11 cellular contexts compared by ENCODE assay signal in the genomic region with DNA sequence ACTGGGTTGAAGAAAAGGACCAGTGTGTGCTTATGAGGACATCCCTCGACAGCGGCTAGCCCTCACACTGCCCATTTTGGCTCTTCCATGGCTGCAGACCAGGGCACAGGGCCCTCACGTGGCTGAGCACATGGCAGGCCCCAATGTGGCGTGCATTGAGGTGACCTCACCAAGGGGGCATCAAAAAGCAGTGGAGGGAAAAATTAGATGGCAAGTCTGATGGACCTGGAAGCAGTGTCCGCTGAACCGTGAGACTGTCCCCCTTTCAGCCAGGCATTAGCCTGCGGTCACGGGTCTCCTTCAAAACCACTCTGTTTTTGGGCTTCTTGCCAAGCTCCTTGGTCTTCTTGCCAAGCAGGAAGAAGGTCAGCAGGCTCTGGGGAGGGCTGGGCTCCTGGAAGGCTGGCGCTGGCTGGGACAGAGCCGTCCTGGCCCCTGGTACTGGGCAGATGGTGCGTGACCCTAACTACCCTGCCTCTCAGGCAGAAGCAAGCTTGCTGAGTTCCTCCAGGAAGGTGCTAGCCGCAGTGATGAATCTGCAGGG. TPM values are rescaled to one million over a fixed set of nuclear protein-coding genes. Genes with fewer than 3 reads are reported as not detected.
A peak's percentile ranks its signal among the peaks of the same experiment; 100 is the strongest.
DNase-seq lines count a peak whose midpoint lies in the region; ATAC-seq lines count a peak whose summit lies in the region.
"Had no signal": no experiment of that assay in that cellular context is flagged by ENCODE, and none has a peak within 500 bp of the region (broad histone marks: within the 10 kb centered on the region; RNA-seq: fewer than 3 reads in every experiment).

No MANE protein-coding gene starts in this region.

- H3K27ac ChIP-seq in BLaER1 treated with 17β-estradiol and CSF1 and Interleukin-3, amounts not matched to agents 10 nM and 100 nM: no peak overlapping the region

- no peaks in the 10 kb centered on the region; a peak in 1 of 22 replicates for H3K27me3 ChIP-seq in BLaER1 treated with 17β-estradiol and CSF1 and Interleukin-3, amounts not matched to agents 10 nM and 100 nM

- no peaks in the 10 kb centered on the region for H4K20me1 ChIP-seq in BLaER1 treated with 17β-estradiol and CSF1 and Interleukin-3, amounts not matched to agents 10 nM and 100 nM

- DNase-seq in NCI-H2196 treated with DMSO at 0.1 percent for 48 hours (lab: John Stamatoyannopoulos, UW; ENCODE audit: unreplicated experiment) (peak; percentile 83), myocyte (ENCODE audit: low read depth) (peak; percentile 63), MV-4-11 (lab: John Stamatoyannopoulos, UW) (no peak)
- DNase-seq: activated naive CD4-positive, alpha-beta T cell treated with anti-CD3 and anti-CD28 coated beads, Interleukin-2, amount 10 ng/mL, durations not matched to agents 7 days and 5 days; CD4-positive, CD25-positive, alpha-beta regulatory T cell; glutamatergic neuron had no signal

- peak overlapping the region in 9 of 11 experiments; percentile 2 to 52 (median 24); a peak in 12 of 22 replicates for H3K4me2 ChIP-seq in BLaER1 treated with 17β-estradiol and CSF1 and Interleukin-3, amounts not matched to agents 10 nM and 100 nM

- H3K9ac ChIP-seq in BLaER1 treated with 17β-estradiol and CSF1 and Interleukin-3, amounts not matched to agents 10 nM and 100 nM: no peak overlapping the region

- ATAC-seq in esophagus mucosa (peak; percentile 52), GM18867 (IDR thresholded peaks at IDR 0.05; ENCODE audit: unreplicated experiment) (no peak), GM21390 (IDR thresholded peaks at IDR 0.05; ENCODE audit: unreplicated experiment) (no peak), GM19455 (IDR thresholded peaks at IDR 0.05; ENCODE audit: unreplicated experiment) (no peak)

- H3K36me3 ChIP-seq in BLaER1 treated with 17β-estradiol and CSF1 and Interleukin-3, amounts not matched to agents 10 nM and 100 nM: no peaks in the 10 kb centered on the region

- H3K4me1 ChIP-seq in BLaER1 treated with 17β-estradiol and CSF1 and Interleukin-3, amounts not matched to agents 10 nM and 100 nM: peaks cover 0 to 28% (median 20%) of the 10 kb centered on the region in 10 experiments; a peak in 15 of 20 replicates

- H3K4me3 ChIP-seq in BLaER1 treated with 17β-estradiol and CSF1 and Interleukin-3, amounts not matched to agents 10 nM and 100 nM: no peak overlapping the region

- peaks cover 0 to 14% (median 4%) of the 10 kb centered on the region in 11 experiments; a peak in 6 of 22 replicates for H3K9me3 ChIP-seq in BLaER1 treated with 17β-estradiol and CSF1 and Interleukin-3, amounts not matched to agents 10 nM and 100 nM (replicated peaks in 1 of 11)

RNA-seq across cellular contexts. Expression of gene TRIM67, which starts 30.8 kb away (rescaled TPM):
- not detected for total RNA-seq in esophagus mucosa
- total RNA-seq in myocyte: not detected in 2 replicates
- polyA plus RNA-seq in myocyte (2012): not detected
- total RNA-seq: CD4-positive, CD25-positive, alpha-beta regulatory T cell had no signal
- polyA plus RNA-seq: CD4-positive, CD25-positive, alpha-beta regulatory T cell had no signal

RNA-seq across cellular contexts. Expression of gene GNPAT, which starts 48.3 kb away (rescaled TPM):
- total RNA-seq in esophagus mucosa (20.6 TPM), myocyte (85.0 and 86.0 TPM in 2 replicates)
- polyA plus RNA-seq in myocyte (2012): 38.4 TPM
